Comparison of ENCODE assay signal across 1 cellular context in genomic region chr16:88658714-88659113, GRCh38.
TF ChIP-seq lines count a peak whose summit lies in the region.

No MANE protein-coding gene starts in this region.

TF ChIP-seq in K562, 482 proteins besides CTCF, POLR2A, EP300 and RAD21:
- peak; percentile 2; the same call in 1 of the 2 replicates for TF ChIP-seq POLR2G (IDR thresholded peaks at IDR 0.05; ENCODE audit: low read depth, low read length)
- peak; percentile 40; the same call in 1 of the 2 replicates for TF ChIP-seq NFIC (IDR thresholded peaks at IDR 0.05)
- TF ChIP-seq FOS (IDR thresholded peaks at IDR 0.05; ENCODE audit: extremely low read depth, insufficient read length), result no peak
